Comparison of ENCODE assay signal across 1 cellular context in the genomic region with DNA sequence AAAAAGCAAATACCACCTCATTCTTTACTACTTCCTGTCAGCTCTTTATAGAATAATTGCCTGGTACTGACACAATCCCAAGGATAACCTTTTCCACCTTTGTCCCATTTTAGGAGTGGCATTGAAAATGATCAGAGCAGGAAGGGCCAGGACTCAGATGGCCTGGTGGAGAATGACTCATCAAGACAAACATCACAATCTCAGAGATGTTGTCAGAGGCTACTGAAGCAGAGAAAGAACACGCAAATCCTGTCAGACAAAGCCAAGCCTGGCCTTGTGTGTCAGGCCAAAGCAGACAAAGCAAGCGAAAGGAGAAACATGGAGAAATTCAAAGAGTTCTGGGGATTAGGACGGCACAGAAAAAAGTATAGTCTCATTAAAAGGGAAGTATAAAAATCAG.
A peak's percentile ranks its signal among the peaks of the same experiment; 100 is the strongest.
TF ChIP-seq lines count a peak whose summit lies in the region.

No MANE protein-coding gene starts in this region.

TF ChIP-seq in HepG2, 621 proteins besides CTCF, POLR2A, EP300 and RAD21 (continued from another document):
- TF ChIP-seq, protein P1, sequence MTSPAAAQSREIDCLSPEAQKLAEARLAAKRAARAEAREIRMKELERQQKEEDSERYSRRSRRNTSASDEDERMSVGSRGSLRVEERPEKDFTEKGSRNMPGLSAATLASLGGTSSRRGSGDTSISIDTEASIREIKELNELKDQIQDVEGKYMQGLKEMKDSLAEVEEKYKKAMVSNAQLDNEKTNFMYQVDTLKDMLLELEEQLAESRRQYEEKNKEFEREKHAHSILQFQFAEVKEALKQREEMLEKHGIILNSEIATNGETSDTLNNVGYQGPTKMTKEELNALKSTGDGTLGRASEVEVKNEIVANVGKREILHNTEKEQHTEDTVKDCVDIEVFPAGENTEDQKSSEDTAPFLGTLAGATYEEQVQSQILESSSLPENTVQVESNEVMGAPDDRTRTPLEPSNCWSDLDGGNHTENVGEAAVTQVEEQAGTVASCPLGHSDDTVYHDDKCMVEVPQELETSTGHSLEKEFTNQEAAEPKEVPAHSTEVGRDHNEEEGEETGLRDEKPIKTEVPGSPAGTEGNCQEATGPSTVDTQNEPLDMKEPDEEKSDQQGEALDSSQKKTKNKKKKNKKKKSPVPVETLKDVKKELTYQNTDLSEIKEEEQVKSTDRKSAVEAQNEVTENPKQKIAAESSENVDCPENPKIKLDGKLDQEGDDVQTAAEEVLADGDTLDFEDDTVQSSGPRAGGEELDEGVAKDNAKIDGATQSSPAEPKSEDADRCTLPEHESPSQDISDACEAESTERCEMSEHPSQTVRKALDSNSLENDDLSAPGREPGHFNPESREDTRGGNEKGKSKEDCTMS (CRISPR knock-in tag; conservative IDR thresholded peaks at IDR 0.05) = no peak
- TF ChIP-seq, protein P2, sequence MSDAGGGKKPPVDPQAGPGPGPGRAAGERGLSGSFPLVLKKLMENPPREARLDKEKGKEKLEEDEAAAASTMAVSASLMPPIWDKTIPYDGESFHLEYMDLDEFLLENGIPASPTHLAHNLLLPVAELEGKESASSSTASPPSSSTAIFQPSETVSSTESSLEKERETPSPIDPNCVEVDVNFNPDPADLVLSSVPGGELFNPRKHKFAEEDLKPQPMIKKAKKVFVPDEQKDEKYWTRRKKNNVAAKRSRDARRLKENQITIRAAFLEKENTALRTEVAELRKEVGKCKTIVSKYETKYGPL (CRISPR knock-in tag; IDR thresholded peaks at IDR 0.05) = no peak
- TF ChIP-seq MEF2D (CRISPR knock-in tag; IDR thresholded peaks at IDR 0.05) (peak; percentile 89), RARA (CRISPR knock-in tag; IDR thresholded peaks at IDR 0.05) (peak; percentile 75), SMYD3 (CRISPR knock-in tag; IDR thresholded peaks at IDR 0.05) (no peak), IKZF1 (IDR thresholded peaks at IDR 0.05) (no peak), IKZF4 (CRISPR knock-in tag; IDR thresholded peaks at IDR 0.05; ENCODE audit: borderline replicate concordance, low read depth, not compliant biosample characterization) (no peak), FOXA3 (CRISPR knock-in tag; IDR thresholded peaks at IDR 0.05) (peak; percentile 95), HOXD1 (CRISPR knock-in tag; IDR thresholded peaks at IDR 0.05) (no peak), DMAP1 (CRISPR knock-in tag; IDR thresholded peaks at IDR 0.05) (peak; percentile 30; the same call in 1 of the 2 replicates), NPAS2 (CRISPR knock-in tag; IDR thresholded peaks at IDR 0.05; ENCODE audit: borderline replicate concordance) (no peak), SRSF4 (IDR thresholded peaks at IDR 0.05; ENCODE audit: low read depth, low read length, poor library complexity, severe bottlenecking) (no peak), SALL1 (CRISPR knock-in tag; IDR thresholded peaks at IDR 0.05) (peak; percentile 92), GABPB1 (CRISPR knock-in tag; IDR thresholded peaks at IDR 0.05) (peak; percentile 53; the same call in 1 of the 2 replicates), MYNN (CRISPR knock-in tag; IDR thresholded peaks at IDR 0.05; ENCODE audit: low read depth) (no peak), ZNF720 (CRISPR knock-in tag; IDR thresholded peaks at IDR 0.05) (no peak), HNRNPK (IDR thresholded peaks at IDR 0.05; ENCODE audit: low read depth, low read length, poor library complexity, severe bottlenecking) (no peak), ZNF232 (CRISPR knock-in tag; IDR thresholded peaks at IDR 0.05; ENCODE audit: borderline replicate concordance) (no peak), ZBTB20 (CRISPR knock-in tag; IDR thresholded peaks at IDR 0.05; ENCODE audit: borderline replicate concordance, low read depth) (peak; percentile 45; the same call in 1 of the 2 replicates), ZNF3 (CRISPR knock-in tag; IDR thresholded peaks at IDR 0.05) (no peak)
- TF ChIP-seq, protein P3, sequence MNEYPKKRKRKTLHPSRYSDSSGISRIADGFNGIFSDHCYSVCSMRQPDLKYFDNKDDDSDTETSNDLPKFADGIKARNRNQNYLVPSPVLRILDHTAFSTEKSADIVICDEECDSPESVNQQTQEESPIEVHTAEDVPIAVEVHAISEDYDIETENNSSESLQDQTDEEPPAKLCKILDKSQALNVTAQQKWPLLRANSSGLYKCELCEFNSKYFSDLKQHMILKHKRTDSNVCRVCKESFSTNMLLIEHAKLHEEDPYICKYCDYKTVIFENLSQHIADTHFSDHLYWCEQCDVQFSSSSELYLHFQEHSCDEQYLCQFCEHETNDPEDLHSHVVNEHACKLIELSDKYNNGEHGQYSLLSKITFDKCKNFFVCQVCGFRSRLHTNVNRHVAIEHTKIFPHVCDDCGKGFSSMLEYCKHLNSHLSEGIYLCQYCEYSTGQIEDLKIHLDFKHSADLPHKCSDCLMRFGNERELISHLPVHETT (CRISPR knock-in tag; conservative IDR thresholded peaks at IDR 0.05) = no peak
